8 cellular contexts compared by ENCODE assay signal in the genomic region with DNA sequence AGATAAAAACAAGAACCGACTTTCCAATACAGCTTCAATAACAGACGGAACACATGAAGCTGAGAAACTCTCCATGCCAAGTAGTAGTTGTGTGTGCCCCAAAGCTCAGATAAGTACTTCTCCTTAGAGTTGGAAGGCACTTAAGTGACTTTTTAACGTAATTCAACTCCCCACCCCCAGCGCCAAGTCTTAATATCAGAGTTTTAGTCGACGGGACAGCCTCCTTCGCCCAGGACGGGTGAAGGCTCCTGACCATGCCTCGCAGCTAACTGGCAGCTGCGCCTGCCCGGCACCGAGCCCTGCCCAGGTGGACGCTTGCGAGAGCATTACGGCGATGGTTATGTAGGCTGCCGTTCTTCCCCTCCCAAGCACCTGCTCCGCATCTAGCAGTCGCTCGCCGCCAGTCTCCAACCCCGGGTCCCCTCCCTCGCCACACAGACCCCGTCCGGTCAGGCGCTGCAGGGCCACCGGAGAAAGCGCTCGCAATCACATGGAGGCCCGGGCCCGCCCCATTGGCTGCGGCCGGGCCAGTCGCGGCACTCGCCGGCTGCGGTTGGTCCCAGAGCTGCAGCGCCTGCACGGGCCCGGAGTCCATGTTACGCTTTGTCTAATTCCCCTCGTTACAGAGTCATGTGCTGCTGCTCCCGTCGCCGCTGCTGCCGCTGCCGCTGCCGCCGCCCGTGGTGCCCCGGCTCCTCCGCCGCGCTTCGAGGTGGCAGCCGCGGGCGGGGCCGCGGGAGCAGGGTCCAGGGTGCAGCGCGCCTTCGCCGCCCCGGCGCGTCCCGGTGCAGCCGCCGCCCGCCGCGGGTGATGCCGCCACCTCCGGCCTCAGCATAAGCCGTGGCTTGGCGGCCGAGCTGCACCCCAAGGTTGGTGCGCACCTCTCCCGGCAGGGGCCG. TPM values are rescaled to one million over a fixed set of nuclear protein-coding genes. Genes with fewer than 3 reads are reported as not detected.
DNase-seq lines count a peak whose midpoint lies in the region; ATAC-seq and TF ChIP-seq lines count a peak whose summit lies in the region.

TSS of gene LRRC8D (plus strand) at position 610 of the 899 bp plus-strand sequence. CDS start 112,037 bp downstream, outside the sequence.

- CTCF ChIA-PET in activated B cell treated with CpG ODN at 0.5 μM for 24 hours (lab: Charles Lee) = interaction anchor here (0.9 to 2.9 kb wide), 4 partner anchors 17 to 170 kb away, joined by 3 to 14 read pairs (median 8); no protein-coding TSS in a partner anchor

- H3K4me3 Mint-ChIP-seq in activated B cell treated with CpG ODN at 0.5 μM for 24 hours = peak within 1 kb of the TSS; percentile 95

- peaks cover 10% of the 10 kb centered on the region for H3K36me3 Mint-ChIP-seq in activated B cell treated with CpG ODN at 0.5 μM for 24 hours (ENCODE audit: low read depth)

- peak; percentile 89 for DNase-seq in AG08395 (ENCODE audit: low spot score)
- peak; percentile 94 for DNase-seq in NCI-H2227 (lab: John Stamatoyannopoulos, UW; ENCODE audit: unreplicated experiment)
- peak; percentile 67 for DNase-seq in activated B cell treated with CpG ODN at 0.5 μM for 24 hours
- peak; percentile 63 for DNase-seq in central memory CD4-positive, alpha-beta T cell
- peak; percentile 85 for DNase-seq in iris pigment epithelial cell (ENCODE audit: low read depth)
- peak; percentile 51 to 57 for DNase-seq in stimulated activated CD4-positive, alpha-beta T cell treated with anti-CD3 and anti-CD28 coated beads, Interleukin-12 subunit alpha, Interleukin-12 subunit beta, amount 100 ng/mL, for 24 hours (ENCODE audit: low read depth in 2 of 2)

- H3K9me3 Mint-ChIP-seq in activated B cell treated with CpG ODN at 0.5 μM for 24 hours = no peaks in the 10 kb centered on the region

- H3K27ac Mint-ChIP-seq in activated B cell treated with CpG ODN at 0.5 μM for 24 hours = peak within 1 kb of the TSS; percentile 96

- H3K4me1 Mint-ChIP-seq in activated B cell treated with CpG ODN at 0.5 μM for 24 hours = peaks cover 48% of the 10 kb centered on the region

- TF ChIP-seq CTCF in activated B cell treated with CpG ODN at 0.5 μM for 24 hours (IDR thresholded peaks at IDR 0.05) = no peak

- H3K27me3 Mint-ChIP-seq in activated B cell treated with CpG ODN at 0.5 μM for 24 hours = no peaks in the 10 kb centered on the region

- POLR2A ChIA-PET in activated B cell treated with CpG ODN at 0.5 μM for 24 hours (lab: Charles Lee) = interaction anchor here (1.0 to 4.0 kb wide), 11 partner anchors 9 to 209 kb away, joined by 3 to 81 read pairs (median 9); partner anchors contain the start of gene ZNF326

- intact Hi-C loops in activated B cell treated with CpG ODN at 0.5 μM for 24 hours (cut with micrococcal nuclease) = loop anchor here (1.0 to 2.0 kb wide), 8 partner anchors 9 to 296 kb away; partner anchors contain the start of genes LRRC8B, LRRC8C and ZNF326

- ATAC-seq in GM18870 (IDR thresholded peaks at IDR 0.05; ENCODE audit: unreplicated experiment) = peak; percentile 57
- ATAC-seq in HG03103 (IDR thresholded peaks at IDR 0.05; ENCODE audit: low read depth, unreplicated experiment) = peak; percentile 69
- ATAC-seq in activated B cell treated with CpG ODN at 0.5 μM for 24 hours (ENCODE audit: low read depth) = peak; percentile 66

RNA-seq across cellular contexts. Expression of gene LRRC8D, which starts in this region (rescaled TPM):
- 31.3 and 36.0 TPM in 2 replicates for total RNA-seq in activated B cell treated with CpG ODN at 0.5 μM for 24 hours

Comparison
In these comparisons a context has a peak if more than half of its experiments do, and no peak if none do; other contexts are left out.
1. Peak in every context shown above with its lines: DNase-seq and ATAC-seq.